In genomic region chr16:71628810-71629209, GRCh38 we compare ENCODE assay signal across 13 cellular contexts. TPM values are rescaled to one million over a fixed set of nuclear protein-coding genes. Genes with fewer than 3 reads are reported as not detected.
DNase-seq lines count a peak whose midpoint lies in the region; ATAC-seq and TF ChIP-seq lines count a peak whose summit lies in the region.
"Had no signal": no experiment of that assay in that cellular context is flagged by ENCODE, and none has a peak within 500 bp of the region (broad histone marks: within the 10 kb centered on the region; RNA-seq: fewer than 3 reads in every experiment).

No MANE protein-coding gene starts in this region.

- no peak overlapping the region for H2AFZ ChIP-seq in mammary epithelial cell (ENCODE audit: low read depth, low read length)
- H2AFZ ChIP-seq in neural progenitor cell (replicated peaks) = no peak overlapping the region

- TF ChIP-seq POLR2A in body of pancreas (IDR thresholded peaks at IDR 0.05) = no peak
- no peak for TF ChIP-seq POLR2A in prostate gland (IDR thresholded peaks at IDR 0.05)

- TF ChIP-seq CTCF in mammary epithelial cell (conservative IDR thresholded peaks at IDR 0.05 in 1 of 2, IDR thresholded peaks at IDR 0.05 in 1 of 2; ENCODE audit: extremely low read depth in 1 of 2, insufficient read depth in 1 of 2, low read depth in 1 of 2, low read length in 2 of 2) (no peak), MCF 10A (IDR thresholded peaks at IDR 0.05; ENCODE audit: unreplicated experiment) (no peak), body of pancreas (IDR thresholded peaks at IDR 0.05) (no peak), neural progenitor cell (IDR thresholded peaks at IDR 0.05) (no peak), prostate gland (IDR thresholded peaks at IDR 0.05) (no peak)

- H3F3A ChIP-seq in neural progenitor cell (ENCODE audit: low read depth) = peaks cover 11% of the 10 kb centered on the region

- POLR2A ChIA-PET in MCF 10A (lab: Yijun Ruan, JAX) = no interaction called here

- peaks cover 6% of the 10 kb centered on the region for H3K79me2 ChIP-seq in mammary epithelial cell (ENCODE audit: insufficient read depth, low read length)
- no peaks in the 10 kb centered on the region for H3K79me2 ChIP-seq in neural progenitor cell (ENCODE audit: low read depth)

- BruUV-seq in mammary epithelial cell (replicated peaks; lab: Mats Ljungman, UMichigan) (no TSS peak), MCF 10A (replicated peaks; lab: Mats Ljungman, UMichigan) (no TSS peak)

- no peaks in the 10 kb centered on the region for H3K9me3 Mint-ChIP-seq in MCF 10A (ENCODE audit: unreplicated experiment)
- H3K9me3 Mint-ChIP-seq in neural progenitor cell = no peaks in the 10 kb centered on the region
- H3K9me3 Mint-ChIP-seq: naive B cell had no signal

- H3K36me3 ChIP-seq in mammary epithelial cell (ENCODE audit: insufficient read depth, low read length) (no peaks in the 10 kb centered on the region), body of pancreas (replicated peaks in 1 of 2; ENCODE audit: insufficient read depth in 1 of 2, low read depth in 2 of 2) (no peaks in the 10 kb centered on the region), neural progenitor cell (no peaks in the 10 kb centered on the region), prostate gland (no peaks in the 10 kb centered on the region)

- WGBS in mammary epithelial cell (ENCODE audit: low coverage, missing lambda C conversion rate) = 50% methylated on average over 5 of the region's 5 CpGs
- WGBS in body of pancreas, 2 donors = 0 to 15% methylated on average over 5 of the region's 5 CpGs
- WGBS in prostate gland = 20% methylated on average over 5 of the region's 5 CpGs

- in situ Hi-C loops in mammary epithelial cell (cut with MboI; ENCODE audit: low sequenced_read_pairs in 2 of 2) = no loop called here

- H3K27me3 ChIP-seq in mammary epithelial cell (ENCODE audit: insufficient read depth, low read length) (no peaks in the 10 kb centered on the region), body of pancreas (no peaks in the 10 kb centered on the region), neural progenitor cell (peaks cover 42% of the 10 kb centered on the region), prostate gland (replicated peaks; ENCODE audit: insufficient read depth) (no peaks in the 10 kb centered on the region)

- no peak overlapping the region for H3K4me3 ChIP-seq in mammary epithelial cell (replicated peaks in 1 of 3; ENCODE audit: insufficient read depth in 1 of 3, low read depth in 2 of 3, low read length in 3 of 3)
- H3K4me3 ChIP-seq in body of pancreas = no peak overlapping the region
- no peak overlapping the region for H3K4me3 ChIP-seq in neural progenitor cell
- no peak overlapping the region for H3K4me3 ChIP-seq in prostate gland

- no peaks in the 10 kb centered on the region for H4K20me1 ChIP-seq in mammary epithelial cell (ENCODE audit: insufficient read depth, low read length)
- no peaks in the 10 kb centered on the region for H4K20me1 ChIP-seq in neural progenitor cell (ENCODE audit: low read depth)

- no peak overlapping the region for H3K9ac ChIP-seq in mammary epithelial cell (ENCODE audit: insufficient read depth, low read length)
- no peak overlapping the region for H3K9ac ChIP-seq in neural progenitor cell

- H3K4me1 Mint-ChIP-seq in MCF 10A (ENCODE audit: insufficient read depth, unreplicated experiment) = no peaks in the 10 kb centered on the region
- peaks cover 9% of the 10 kb centered on the region for H3K4me1 Mint-ChIP-seq in neural progenitor cell

- H3K9me3 ChIP-seq in mammary epithelial cell (replicated peaks; ENCODE audit: insufficient read depth, low read length) (no peaks in the 10 kb centered on the region), body of pancreas (no peaks in the 10 kb centered on the region), neural progenitor cell (ENCODE audit: low read depth) (no peaks in the 10 kb centered on the region), prostate gland (no peaks in the 10 kb centered on the region)

- intact Hi-C loops in mammary epithelial cell (cut with micrococcal nuclease) (no loop called here), MCF 10A (cut with micrococcal nuclease) (no loop called here), body of pancreas (cut with DNase I) (no loop called here), posterior vena cava (cut with DNase I) (no loop called here), prostate gland (cut with DNase I) (no loop called here)

- no peak overlapping the region for H3K27ac ChIP-seq in mammary epithelial cell (ENCODE audit: insufficient read depth, low read depth, low read length)
- peak overlapping the region; percentile 45 to 93 (median 90) for H3K27ac ChIP-seq in body of pancreas
- H3K27ac ChIP-seq in neural progenitor cell = no peak overlapping the region
- H3K27ac ChIP-seq in prostate gland = no peak overlapping the region

- H3K36me3 Mint-ChIP-seq in MCF 10A (ENCODE audit: insufficient read depth, unreplicated experiment) (no peaks in the 10 kb centered on the region), neural progenitor cell (peaks cover 1% of the 10 kb centered on the region)
- H3K36me3 Mint-ChIP-seq: naive B cell had no signal

- H3K27me3 Mint-ChIP-seq in MCF 10A (ENCODE audit: insufficient read depth, unreplicated experiment) (no peaks in the 10 kb centered on the region), neural progenitor cell (ENCODE audit: insufficient read depth, low read depth) (peaks cover 22% of the 10 kb centered on the region)

- H3K4me3 Mint-ChIP-seq in MCF 10A (ENCODE audit: unreplicated experiment) = no peak overlapping the region
- no peak overlapping the region for H3K4me3 Mint-ChIP-seq in neural progenitor cell

- DNase-seq in mammary epithelial cell = peak; percentile 40
- DNase-seq in MCF 10A (ENCODE audit: unreplicated experiment) = no peak
- DNase-seq in body of pancreas = peak; percentile 19 to 35 (median 29)
- DNase-seq in kidney tubule cell (ENCODE audit: low spot score) = peak; percentile 84
- DNase-seq in neural progenitor cell (ENCODE audit: low spot score) = no peak
- DNase-seq in posterior vena cava (ENCODE audit: low spot score) = no peak
- no peak for DNase-seq in prostate gland (ENCODE audit: low spot score)
- DNase-seq: activated CD8-positive, alpha-beta memory T cell treated with anti-CD3 and anti-CD28 coated beads, Interleukin-2, amount 50 U/mL, for 48 hours; naive B cell had no signal

- CTCF ChIA-PET in mammary epithelial cell (lab: Charles Lee; ENCODE audit: low non-redundant PET) (no interaction called here), MCF 10A (lab: Yijun Ruan, JAX) (no interaction called here)

- dilution Hi-C loops in mammary epithelial cell (cut with HindIII; ENCODE audit: low sequenced_read_pairs) = loop anchor here (5.0 kb wide), 1 partner anchor 33 kb away; no protein-coding TSS in a partner anchor

- H3K27ac Mint-ChIP-seq in MCF 10A (ENCODE audit: low read depth, unreplicated experiment) = no peak overlapping the region
- H3K27ac Mint-ChIP-seq in neural progenitor cell = no peak overlapping the region
- H3K27ac Mint-ChIP-seq: naive B cell had no signal

- H3K4me1 ChIP-seq in mammary epithelial cell (ENCODE audit: insufficient read depth, low read length) (peaks cover 5% of the 10 kb centered on the region), body of pancreas (peaks cover 25% of the 10 kb centered on the region), neural progenitor cell (no peaks in the 10 kb centered on the region), prostate gland (replicated peaks) (no peaks in the 10 kb centered on the region)

- peak; percentile 3 for ATAC-seq in body of pancreas
- no peak for ATAC-seq in HG02678 (IDR thresholded peaks at IDR 0.05; ENCODE audit: unreplicated experiment)

- H3K4me2 ChIP-seq in mammary epithelial cell (ENCODE audit: insufficient read depth, low read depth, low read length) (no peak overlapping the region), neural progenitor cell (no peak overlapping the region)

RNA-seq across cellular contexts. Expression of gene MARVELD3, which starts 2.8 kb away (rescaled TPM):
- total RNA-seq in mammary epithelial cell (10 to 100 TPM in 1 of 2 donors, 1 to 10 TPM in 1; 7.3 to 13.2 TPM), MCF 10A (2022) (1.1 and 1.3 TPM in 2 replicates), body of pancreas (10 to 100 TPM; 14.5 to 58.7 TPM), neural progenitor cell (ENCODE audit: low replicate concordance) (2.0 and 2.2 TPM in 2 replicates), posterior vena cava (not detected), prostate gland (10 to 100 TPM; 11.4 to 20.0 TPM)
- 6.2 TPM for polyA plus RNA-seq in mammary epithelial cell
- 18.9 TPM for polyA minus RNA-seq in mammary epithelial cell
- total RNA-seq: cardiac septum, NCI-H460 had no signal
- polyA plus RNA-seq: AG04450 had no signal

RNA-seq across cellular contexts. Expression of gene TAT, which starts 51.9 kb away (rescaled TPM):
- total RNA-seq in mammary epithelial cell = not detected
- polyA plus RNA-seq in mammary epithelial cell = not detected
- not detected for polyA minus RNA-seq in mammary epithelial cell
- total RNA-seq in MCF 10A (2022) = not detected in 2 replicates
- total RNA-seq in body of pancreas = not detected
- total RNA-seq in neural progenitor cell (ENCODE audit: low replicate concordance) = not detected in 2 replicates
- total RNA-seq in posterior vena cava = under 1 TPM in 1 of 2 donors, not detected in 1; 0.09 TPM
- under 1 TPM in 1 of 2 donors, not detected in 1; 0.17 TPM for total RNA-seq in prostate gland
- total RNA-seq: cardiac septum had no signal
- polyA plus RNA-seq: AG04450 had no signal

Comparison
In these comparisons a context has a peak if more than half of its experiments do, and no peak if none do; other contexts are left out.
1. DNase-seq: peak in mammary epithelial cell (single experiment), body of pancreas (4 of 4) and kidney tubule cell (single experiment); none in MCF 10A (single experiment), neural progenitor cell (single experiment), posterior vena cava (single experiment) and prostate gland (single experiment).
2. H3K27ac ChIP-seq: peak in body of pancreas (4 of 4); none in mammary epithelial cell (single experiment), neural progenitor cell (single experiment) and prostate gland (0 of 2).